ENCODE assay signal across 9 cellular contexts in genomic region chr7:151409555-151410404, GRCh38. TPM values are rescaled to one million over a fixed set of nuclear protein-coding genes. Genes with fewer than 3 reads are reported as not detected.
A peak's percentile ranks its signal among the peaks of the same experiment; 100 is the strongest.
DNase-seq lines count a peak whose midpoint lies in the region; ATAC-seq and TF ChIP-seq lines count a peak whose summit lies in the region.
"Had no signal": no experiment of that assay in that cellular context is flagged by ENCODE, and none has a peak within 500 bp of the region (broad histone marks: within the 10 kb centered on the region; RNA-seq: fewer than 3 reads in every experiment).

WDR86 (minus strand) TSS chr7:151410038; CDS start chr7:151409589, 449 bp downstream.

- ATAC-seq in activated T-cell treated with anti-CD3 and anti-CD28 coated beads, Interleukin-2, amount 50 U/mL, for 72 hours (replicated peaks in 1 of 2), result peak; percentile 24 to 37
- peak; percentile 12 to 45 for ATAC-seq in right cardiac atrium
- no peak for ATAC-seq in HG02678 (IDR thresholded peaks at IDR 0.05; ENCODE audit: unreplicated experiment)
- ATAC-seq in HG03175 (IDR thresholded peaks at IDR 0.05; ENCODE audit: unreplicated experiment), result no peak
- ATAC-seq in HG03159 (IDR thresholded peaks at IDR 0.05; ENCODE audit: unreplicated experiment), result no peak

- no peaks in the 10 kb centered on the region for H3K9me3 ChIP-seq in right cardiac atrium (ENCODE audit: control insufficient read depth, low read length)

- no peaks in the 10 kb centered on the region for H3K9me3 Mint-ChIP-seq in HFFc6
- H3K9me3 Mint-ChIP-seq in activated T-cell treated with anti-CD3 and anti-CD28 coated beads, Interleukin-2, amount 50 U/mL, for 72 hours, result no peaks in the 10 kb centered on the region

- WGBS in right cardiac atrium, result under 1% methylated on average over 90 of the region's 90 CpGs

- H3K27me3 ChIP-seq in right cardiac atrium (ENCODE audit: control insufficient read depth, insufficient read depth), result no peaks in the 10 kb centered on the region

- no peak within 1 kb of the TSS for H3K27ac ChIP-seq in right cardiac atrium (ENCODE audit: low read length)
- H3K27ac ChIP-seq: HL-60 had no signal

- H3K27ac Mint-ChIP-seq in HFFc6, result no peak within 1 kb of the TSS
- H3K27ac Mint-ChIP-seq in activated T-cell treated with anti-CD3 and anti-CD28 coated beads, Interleukin-2, amount 50 U/mL, for 72 hours, result peak within 1 kb of the TSS; percentile 75

- H3K4me3 ChIP-seq in right cardiac atrium (ENCODE audit: low read length), result peak within 1 kb of the TSS; percentile 53
- H3K4me3 ChIP-seq in skeletal muscle cell (ENCODE audit: low read depth, low read length), result peak within 1 kb of the TSS; percentile 40

- H3K27me3 Mint-ChIP-seq in HFFc6 (ENCODE audit: insufficient read depth), result peaks cover 64% of the 10 kb centered on the region
- peaks cover 39% of the 10 kb centered on the region for H3K27me3 Mint-ChIP-seq in activated T-cell treated with anti-CD3 and anti-CD28 coated beads, Interleukin-2, amount 50 U/mL, for 72 hours (ENCODE audit: low read depth)

- no peaks in the 10 kb centered on the region for H3K4me1 ChIP-seq in right cardiac atrium (ENCODE audit: control insufficient read depth, insufficient read depth, low read length)

- peaks cover 6% of the 10 kb centered on the region; the same call in 1 of the 2 replicates for H3K4me1 Mint-ChIP-seq in HFFc6 (ENCODE audit: low read depth)
- peaks cover 46% of the 10 kb centered on the region for H3K4me1 Mint-ChIP-seq in activated T-cell treated with anti-CD3 and anti-CD28 coated beads, Interleukin-2, amount 50 U/mL, for 72 hours (ENCODE audit: low read depth)

- no peak for TF ChIP-seq CTCF in HFFc6 (IDR thresholded peaks at IDR 0.05)

- intact Hi-C loops in right cardiac atrium (cut with DNase I), result no loop called here

- no peak for DNase-seq in HFFc6
- peak in 1 of 2 donors; percentile 20 for DNase-seq in activated T-cell treated with anti-CD3 and anti-CD28 coated beads, Interleukin-2, amount 50 U/mL, for 72 hours
- peak in 1 of 3 donors; percentile 50 for DNase-seq in right cardiac atrium
- no peak for DNase-seq in skeletal muscle cell (ENCODE audit: low read depth)
- DNase-seq in NCI-H526 treated with DMSO at 0.1 percent for 48 hours (lab: John Stamatoyannopoulos, UW), result no peak

- H3K4me3 Mint-ChIP-seq in HFFc6, result peak within 1 kb of the TSS; percentile 24; the same call in 1 of the 2 replicates
- peak within 1 kb of the TSS; percentile 81 to 82 for H3K4me3 Mint-ChIP-seq in activated T-cell treated with anti-CD3 and anti-CD28 coated beads, Interleukin-2, amount 50 U/mL, for 72 hours

- no peaks in the 10 kb centered on the region for H3K36me3 Mint-ChIP-seq in HFFc6 (ENCODE audit: low read depth)
- peaks cover 0 to 3% of the 10 kb centered on the region in 2 donors for H3K36me3 Mint-ChIP-seq in activated T-cell treated with anti-CD3 and anti-CD28 coated beads, Interleukin-2, amount 50 U/mL, for 72 hours (ENCODE audit: insufficient read depth in 2 of 2)

RNA-seq across cellular contexts. Expression of gene WDR86, which starts in this region (rescaled TPM):
- not detected for total RNA-seq in HFFc6 (2021; fragmentation: NEBNext Ultra II Directional; extraction: Animal tissue kit (Norgen Biotek cat#: 25700))
- total RNA-seq in activated T-cell treated with anti-CD3 and anti-CD28 coated beads, Interleukin-2, amount 50 U/mL, for 72 hours, result 1 to 10 TPM in 1 of 2 donors, under 1 TPM in 1; 0.53 to 1.0 TPM
- total RNA-seq in right cardiac atrium, result under 1 TPM; 0.17 to 0.47 (median 0.17) TPM
- 0.34 TPM for polyA plus RNA-seq in right cardiac atrium

Comparison
In these comparisons a context has a peak if more than half of its experiments do, and no peak if none do; other contexts are left out.
1. Peak in ATAC-seq and H3K4me3 ChIP-seq in right cardiac atrium; RNA of the gene not detected or under 1 TPM.
2. ATAC-seq: peak in activated T-cell treated with anti-CD3 and anti-CD28 coated beads, Interleukin-2, amount 50 U/mL, for 72 hours (2 of 2); none in HG02678 (single experiment), HG03175 (single experiment) and HG03159 (single experiment).